Comparison of ENCODE assay signal across 21 cellular contexts in genomic region chr19:34237283-34237682, GRCh38. TPM values are rescaled to one million over a fixed set of nuclear protein-coding genes. Genes with fewer than 3 reads are reported as not detected.
A peak's percentile ranks its signal among the peaks of the same experiment; 100 is the strongest.
DNase-seq lines count a peak whose midpoint lies in the region; ATAC-seq and TF ChIP-seq lines count a peak whose summit lies in the region.
"Had no signal": no experiment of that assay in that cellular context is flagged by ENCODE, and none has a peak within 500 bp of the region (broad histone marks: within the 10 kb centered on the region; RNA-seq: fewer than 3 reads in every experiment).

No MANE protein-coding gene starts in this region.

- H3K4me1 ChIP-seq in HUES64 (ENCODE audit: insufficient read depth, low read length) (peaks cover 16% of the 10 kb centered on the region; the same call in 1 of the 2 replicates), neural progenitor cell (no peaks in the 10 kb centered on the region)

- H3K4me3 ChIP-seq in HUES64 (ENCODE audit: low read length): no peak overlapping the region
- no peak overlapping the region for H3K4me3 ChIP-seq in neural progenitor cell
- H3K4me3 ChIP-seq: HAP-1, SJSA1 had no signal

- ATAC-seq in stimulated activated memory B cell treated with anti-CD40 and anti-IgM and Interleukin-4, amounts not matched to agents 10 μg/mL and 1 μg/mL and 100 μg/mL, for 72 hours: no peak
- no peak for ATAC-seq in GM21723 (IDR thresholded peaks at IDR 0.05; ENCODE audit: unreplicated experiment)

- H3K9me3 Mint-ChIP-seq in activated CD4-positive, alpha-beta T cell treated with anti-CD3 and anti-CD28 coated beads, Interleukin-2, amount 10 ng/mL, durations not matched to agents 7 days and 5 days: no peaks in the 10 kb centered on the region
- no peaks in the 10 kb centered on the region for H3K9me3 Mint-ChIP-seq in activated CD4-positive, alpha-beta T cell treated with anti-CD3 and anti-CD28 coated beads, Interleukin-2, amount 10 ng/mL, durations not matched to agents 24 days and 14 days
- H3K9me3 Mint-ChIP-seq in endothelial cell (ENCODE audit: unreplicated experiment) (no peaks in the 10 kb centered on the region), neural progenitor cell (no peaks in the 10 kb centered on the region)
- H3K9me3 Mint-ChIP-seq in stimulated activated memory B cell treated with anti-CD40 and anti-IgM and Interleukin-4, amounts not matched to agents 10 μg/mL and 1 μg/mL and 100 μg/mL, for 72 hours: no peaks in the 10 kb centered on the region
- H3K9me3 Mint-ChIP-seq: CD8-positive, alpha-beta memory T cell had no signal

- no peaks in the 10 kb centered on the region for H3K36me3 ChIP-seq in HUES64 (ENCODE audit: insufficient read depth, low read length)
- no peaks in the 10 kb centered on the region for H3K36me3 ChIP-seq in neural progenitor cell
- H3K36me3 ChIP-seq: HAP-1, SJSA1 had no signal

- no peaks in the 10 kb centered on the region for H3K9me3 ChIP-seq in HUES64 (ENCODE audit: insufficient read depth, low read depth, low read length)
- H3K9me3 ChIP-seq in neural progenitor cell (ENCODE audit: low read depth): no peaks in the 10 kb centered on the region
- H3K9me3 ChIP-seq: HAP-1, SJSA1 had no signal

- H3K27me3 Mint-ChIP-seq in activated CD4-positive, alpha-beta T cell treated with anti-CD3 and anti-CD28 coated beads, Interleukin-2, amount 10 ng/mL, durations not matched to agents 7 days and 5 days: no peaks in the 10 kb centered on the region
- no peaks in the 10 kb centered on the region for H3K27me3 Mint-ChIP-seq in activated CD4-positive, alpha-beta T cell treated with anti-CD3 and anti-CD28 coated beads, Interleukin-2, amount 10 ng/mL, durations not matched to agents 24 days and 14 days
- peaks cover 10% of the 10 kb centered on the region for H3K27me3 Mint-ChIP-seq in endothelial cell (ENCODE audit: unreplicated experiment)
- peaks cover 5% of the 10 kb centered on the region for H3K27me3 Mint-ChIP-seq in neural progenitor cell (ENCODE audit: insufficient read depth, low read depth)
- no peaks in the 10 kb centered on the region for H3K27me3 Mint-ChIP-seq in stimulated activated memory B cell treated with anti-CD40 and anti-IgM and Interleukin-4, amounts not matched to agents 10 μg/mL and 1 μg/mL and 100 μg/mL, for 72 hours
- H3K27me3 Mint-ChIP-seq: CD8-positive, alpha-beta memory T cell had no signal

- no peaks in the 10 kb centered on the region for H3K27me3 ChIP-seq in HUES64 (ENCODE audit: insufficient read depth, low read length)
- no peaks in the 10 kb centered on the region for H3K27me3 ChIP-seq in neural progenitor cell
- H3K27me3 ChIP-seq: SJSA1 had no signal

- intact Hi-C loops in activated CD4-positive, alpha-beta T cell treated with anti-CD3 and anti-CD28 coated beads, Interleukin-2, amount 10 ng/mL, durations not matched to agents 24 days and 14 days (cut with micrococcal nuclease): no loop called here

- no peak overlapping the region for H3K9ac ChIP-seq in HUES64 (ENCODE audit: low read depth, low read length)
- no peak overlapping the region for H3K9ac ChIP-seq in neural progenitor cell

- H3F3A ChIP-seq in neural progenitor cell (ENCODE audit: low read depth): peaks cover 22% of the 10 kb centered on the region

- H3K79me2 ChIP-seq in neural progenitor cell (ENCODE audit: low read depth): no peaks in the 10 kb centered on the region

- H3K27ac ChIP-seq in HUES64 (ENCODE audit: low read depth, low read length) (peak overlapping the region; percentile 80; the same call in 1 of the 2 replicates), neural progenitor cell (no peak overlapping the region)
- H3K27ac ChIP-seq: 22Rv1, SJSA1 had no signal

- no peak for DNase-seq in activated CD4-positive, alpha-beta T cell treated with anti-CD3 and anti-CD28 coated beads, Interleukin-2, amount 10 ng/mL, durations not matched to agents 7 days and 5 days
- DNase-seq in activated CD4-positive, alpha-beta T cell treated with anti-CD3 and anti-CD28 coated beads, Interleukin-2, amount 10 ng/mL, durations not matched to agents 24 days and 14 days: no peak
- DNase-seq in endothelial cell (ENCODE audit: low spot score): no peak
- no peak for DNase-seq in neural progenitor cell (ENCODE audit: low spot score)
- DNase-seq in activated gamma-delta T cell treated with Interleukin-2 at 50 U/mL for 16 hours: no peak
- DNase-seq: ACHN; C1 segment of cervical spinal cord; CD8-positive, alpha-beta memory T cell; GDM1; Kasumi-1; NCI-H1694; NCI-H2081; NCI-H446; NCI-H526; OCI-M1 had no signal

- no peak overlapping the region for H2AFZ ChIP-seq in neural progenitor cell (replicated peaks)

- H3K4me3 Mint-ChIP-seq in activated CD4-positive, alpha-beta T cell treated with anti-CD3 and anti-CD28 coated beads, Interleukin-2, amount 10 ng/mL, durations not matched to agents 7 days and 5 days: no peak overlapping the region
- H3K4me3 Mint-ChIP-seq in activated CD4-positive, alpha-beta T cell treated with anti-CD3 and anti-CD28 coated beads, Interleukin-2, amount 10 ng/mL, durations not matched to agents 24 days and 14 days: no peak overlapping the region
- H3K4me3 Mint-ChIP-seq in endothelial cell (ENCODE audit: unreplicated experiment) (no peak overlapping the region), neural progenitor cell (no peak overlapping the region)
- H3K4me3 Mint-ChIP-seq in stimulated activated memory B cell treated with anti-CD40 and anti-IgM and Interleukin-4, amounts not matched to agents 10 μg/mL and 1 μg/mL and 100 μg/mL, for 72 hours: no peak overlapping the region
- H3K4me3 Mint-ChIP-seq: CD8-positive, alpha-beta memory T cell had no signal

- peak overlapping the region; percentile 3 for H3K27ac Mint-ChIP-seq in activated CD4-positive, alpha-beta T cell treated with anti-CD3 and anti-CD28 coated beads, Interleukin-2, amount 10 ng/mL, durations not matched to agents 7 days and 5 days
- H3K27ac Mint-ChIP-seq in activated CD4-positive, alpha-beta T cell treated with anti-CD3 and anti-CD28 coated beads, Interleukin-2, amount 10 ng/mL, durations not matched to agents 24 days and 14 days: no peak overlapping the region
- H3K27ac Mint-ChIP-seq in endothelial cell (ENCODE audit: unreplicated experiment): peak overlapping the region; percentile 49
- H3K27ac Mint-ChIP-seq in neural progenitor cell: peak overlapping the region; percentile 15
- no peak overlapping the region for H3K27ac Mint-ChIP-seq in stimulated activated memory B cell treated with anti-CD40 and anti-IgM and Interleukin-4, amounts not matched to agents 10 μg/mL and 1 μg/mL and 100 μg/mL, for 72 hours

- 33% methylated on average over 3 of the region's 3 CpGs for WGBS in HUES64

- H3K4me1 Mint-ChIP-seq in activated CD4-positive, alpha-beta T cell treated with anti-CD3 and anti-CD28 coated beads, Interleukin-2, amount 10 ng/mL, durations not matched to agents 7 days and 5 days: peaks cover 22% of the 10 kb centered on the region
- H3K4me1 Mint-ChIP-seq in activated CD4-positive, alpha-beta T cell treated with anti-CD3 and anti-CD28 coated beads, Interleukin-2, amount 10 ng/mL, durations not matched to agents 24 days and 14 days: peaks cover 9% of the 10 kb centered on the region
- H3K4me1 Mint-ChIP-seq in endothelial cell (ENCODE audit: unreplicated experiment): peaks cover 11% of the 10 kb centered on the region
- H3K4me1 Mint-ChIP-seq in neural progenitor cell: peaks cover 15% of the 10 kb centered on the region
- H3K4me1 Mint-ChIP-seq in stimulated activated memory B cell treated with anti-CD40 and anti-IgM and Interleukin-4, amounts not matched to agents 10 μg/mL and 1 μg/mL and 100 μg/mL, for 72 hours: peaks cover 16% of the 10 kb centered on the region

- CTCF ChIA-PET in activated CD4-positive, alpha-beta T cell treated with anti-CD3 and anti-CD28 coated beads, Interleukin-2, amount 10 ng/mL, durations not matched to agents 7 days and 5 days (lab: Charles Lee): interaction anchor here (0.8 to 1.8 kb wide), 2 partner anchors 12 to 44 kb away, joined by 3 to 5 read pairs; no protein-coding TSS in a partner anchor

- POLR2A ChIA-PET in activated CD4-positive, alpha-beta T cell treated with anti-CD3 and anti-CD28 coated beads, Interleukin-2, amount 10 ng/mL, durations not matched to agents 7 days and 5 days (lab: Charles Lee): no interaction called here

- no peak overlapping the region for H3K4me2 ChIP-seq in neural progenitor cell

- TF ChIP-seq CTCF in endothelial cell (IDR thresholded peaks at IDR 0.05; ENCODE audit: unreplicated experiment) (no peak), neural progenitor cell (IDR thresholded peaks at IDR 0.05) (no peak)

- H4K20me1 ChIP-seq in neural progenitor cell (ENCODE audit: low read depth): no peaks in the 10 kb centered on the region

- H3K36me3 Mint-ChIP-seq in activated CD4-positive, alpha-beta T cell treated with anti-CD3 and anti-CD28 coated beads, Interleukin-2, amount 10 ng/mL, durations not matched to agents 7 days and 5 days (ENCODE audit: low read depth): peaks cover 7% of the 10 kb centered on the region
- peaks cover 13% of the 10 kb centered on the region for H3K36me3 Mint-ChIP-seq in activated CD4-positive, alpha-beta T cell treated with anti-CD3 and anti-CD28 coated beads, Interleukin-2, amount 10 ng/mL, durations not matched to agents 24 days and 14 days (ENCODE audit: low read depth)
- H3K36me3 Mint-ChIP-seq in endothelial cell (ENCODE audit: low read depth, unreplicated experiment): peaks cover 11% of the 10 kb centered on the region
- peaks cover 10% of the 10 kb centered on the region for H3K36me3 Mint-ChIP-seq in neural progenitor cell
- peaks cover 11% of the 10 kb centered on the region for H3K36me3 Mint-ChIP-seq in stimulated activated memory B cell treated with anti-CD40 and anti-IgM and Interleukin-4, amounts not matched to agents 10 μg/mL and 1 μg/mL and 100 μg/mL, for 72 hours

RNA-seq across cellular contexts. Expression of gene GARRE1, which starts 17.1 kb away (rescaled TPM):
- total RNA-seq in activated CD4-positive, alpha-beta T cell treated with anti-CD3 and anti-CD28 coated beads, Interleukin-2, amount 10 ng/mL, durations not matched to agents 7 days and 5 days: 10 to 100 TPM; 16.1 to 16.6 TPM
- total RNA-seq in activated CD4-positive, alpha-beta T cell treated with anti-CD3 and anti-CD28 coated beads, Interleukin-2, amount 10 ng/mL, durations not matched to agents 24 days and 14 days: 9.8 and 12.0 TPM in 2 replicates
- 11.5 TPM for polyA plus RNA-seq in HUES64 (2013, experiment 1 of 2)
- 12.6 TPM for polyA plus RNA-seq in HUES64 (2013, experiment 2 of 2)
- total RNA-seq in endothelial cell (ENCODE audit: unreplicated experiment) (49.0 TPM), neural progenitor cell (ENCODE audit: low replicate concordance) (27.7 and 69.8 TPM in 2 replicates)

Comparison
In these comparisons a context has a peak if more than half of its experiments do, and no peak if none do; other contexts are left out.
1. H3K27ac Mint-ChIP-seq: peak in activated CD4-positive, alpha-beta T cell treated with anti-CD3 and anti-CD28 coated beads, Interleukin-2, amount 10 ng/mL, durations not matched to agents 7 days and 5 days (single experiment), endothelial cell (single experiment) and neural progenitor cell (single experiment); none in activated CD4-positive, alpha-beta T cell treated with anti-CD3 and anti-CD28 coated beads, Interleukin-2, amount 10 ng/mL, durations not matched to agents 24 days and 14 days (single experiment) and stimulated activated memory B cell treated with anti-CD40 and anti-IgM and Interleukin-4, amounts not matched to agents 10 μg/mL and 1 μg/mL and 100 μg/mL, for 72 hours (single experiment).